In the genomic region with DNA sequence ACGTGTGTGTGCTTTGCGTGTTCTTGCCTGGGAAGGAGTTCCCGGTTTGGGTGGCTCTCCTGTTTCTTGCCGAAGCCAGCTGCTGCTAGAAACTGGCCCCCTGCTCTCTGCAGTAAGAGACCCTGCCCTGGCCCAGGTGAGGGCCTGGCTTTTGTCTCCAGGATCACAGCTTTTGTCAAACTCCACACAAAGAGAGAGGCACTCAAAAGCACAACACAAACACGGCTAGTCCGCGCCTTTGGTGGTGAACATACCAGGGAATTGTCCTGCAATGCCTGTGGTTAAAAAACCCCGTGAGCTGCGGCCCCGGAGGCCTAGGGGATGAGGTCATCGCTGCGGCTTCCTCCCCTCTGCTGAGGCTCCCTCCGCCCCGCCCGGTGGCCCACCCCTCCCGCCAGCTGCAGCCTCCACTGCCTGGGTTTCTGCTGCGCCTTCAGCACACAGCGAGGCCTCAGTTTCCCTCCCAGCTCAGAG, we compare ENCODE assay signal across 9 cellular contexts.
DNase-seq lines count a peak whose midpoint lies in the region; ATAC-seq, FAIRE-seq and TF ChIP-seq lines count a peak whose summit lies in the region.
"Had no signal": no experiment of that assay in that cellular context is flagged by ENCODE, and none has a peak within 500 bp of the region (broad histone marks: within the 10 kb centered on the region; RNA-seq: fewer than 3 reads in every experiment).

No MANE protein-coding gene starts in this region.

- H3K36me3 Mint-ChIP-seq in CD8-positive, alpha-beta T cell: peaks cover 5% of the 10 kb centered on the region
- H3K36me3 Mint-ChIP-seq in WTC11: no peaks in the 10 kb centered on the region

- H3K4me3 ChIP-seq in CD8-positive, alpha-beta T cell (ENCODE audit: low read depth, low read length): peak overlapping the region; percentile 28

- no peak for ATAC-seq in CD8-positive, alpha-beta T cell
- peak; percentile 52 for ATAC-seq in WTC11
- no peak for ATAC-seq in omental fat pad (ENCODE audit: low FRiP score)
- no peak for ATAC-seq in HG03457 (IDR thresholded peaks at IDR 0.05; ENCODE audit: unreplicated experiment)
- no peak for ATAC-seq in GM21723 (IDR thresholded peaks at IDR 0.05; ENCODE audit: unreplicated experiment)
- ATAC-seq in GM18867 (IDR thresholded peaks at IDR 0.05; ENCODE audit: unreplicated experiment): no peak

- no peak for TF ChIP-seq CTCF in CD8-positive, alpha-beta T cell (IDR thresholded peaks at IDR 0.05)
- no peak for TF ChIP-seq CTCF in WTC11 (IDR thresholded peaks at IDR 0.05)
- no peak for TF ChIP-seq CTCF in omental fat pad (IDR thresholded peaks at IDR 0.05)

- peaks cover 20% of the 10 kb centered on the region for H3K4me1 Mint-ChIP-seq in CD8-positive, alpha-beta T cell (ENCODE audit: low read depth)
- H3K4me1 Mint-ChIP-seq in WTC11: peaks cover 10% of the 10 kb centered on the region

- no peaks in the 10 kb centered on the region for H3K27me3 Mint-ChIP-seq in CD8-positive, alpha-beta T cell (ENCODE audit: low read depth)
- H3K27me3 Mint-ChIP-seq in WTC11 (ENCODE audit: low read depth): peaks cover 48% of the 10 kb centered on the region
- H3K27me3 Mint-ChIP-seq: memory B cell had no signal

- H3K4me3 Mint-ChIP-seq in CD8-positive, alpha-beta T cell: peak overlapping the region; percentile 76
- H3K4me3 Mint-ChIP-seq in WTC11: no peak overlapping the region

- FAIRE-seq in HTR-8/SVneo (lab: Jason Lieb, UNC): peak; percentile 94

- POLR2A ChIA-PET in CD8-positive, alpha-beta T cell (lab: Charles Lee): interaction anchor here (0.8 to 3.6 kb wide), 7 partner anchors 343 to 558 kb away, joined by 3 to 31 read pairs (median 5); a partner anchor contains a TSS
- POLR2A ChIA-PET in WTC11 (lab: Charles Lee): interaction anchor here (0.6 to 2.9 kb wide), 7 partner anchors 152 to 359 kb away, joined by 3 to 13 read pairs (median 4); a partner anchor contains a TSS

- no peak overlapping the region for H3K27ac ChIP-seq in CD8-positive, alpha-beta T cell (ENCODE audit: low read depth, low read length)

- H3K27me3 ChIP-seq in CD8-positive, alpha-beta T cell (ENCODE audit: insufficient read depth, low read length): no peaks in the 10 kb centered on the region

- peaks cover 19% of the 10 kb centered on the region for H3K4me1 ChIP-seq in CD8-positive, alpha-beta T cell (ENCODE audit: insufficient read depth, low read length)

- H3K9me3 Mint-ChIP-seq in CD8-positive, alpha-beta T cell: no peaks in the 10 kb centered on the region
- no peaks in the 10 kb centered on the region for H3K9me3 Mint-ChIP-seq in WTC11
- H3K9me3 Mint-ChIP-seq: memory B cell had no signal

- intact Hi-C loops in CD8-positive, alpha-beta T cell (cut with DNase I, micrococcal nuclease): loop anchor here (1.0 to 5.0 kb wide), 10 partner anchors 231 to 875 kb away; a partner anchor contains a TSS

- H3K27ac Mint-ChIP-seq in CD8-positive, alpha-beta T cell: no peak overlapping the region
- peak overlapping the region; percentile 76 for H3K27ac Mint-ChIP-seq in WTC11
- H3K27ac Mint-ChIP-seq: memory B cell had no signal

- DNase-seq in CD8-positive, alpha-beta T cell: peak in 4 of 7 experiments; percentile 14 to 53 (median 43)
- peak; percentile 92 for DNase-seq in HTR-8/SVneo (ENCODE audit: insufficient read length, low spot score)
- peak; percentile 73 for DNase-seq in WTC11 (ENCODE audit: low spot score)
- peak; percentile 23 for DNase-seq in glomerular endothelial cell (ENCODE audit: extremely low read depth, low read depth, low spot score)
- DNase-seq in omental fat pad (ENCODE audit: low spot score): peak; percentile 42

- no peaks in the 10 kb centered on the region for H3K9me3 ChIP-seq in CD8-positive, alpha-beta T cell (ENCODE audit: low read length)

- H3K36me3 ChIP-seq in CD8-positive, alpha-beta T cell (ENCODE audit: insufficient read depth, low read length): no peaks in the 10 kb centered on the region

- CTCF ChIA-PET in CD8-positive, alpha-beta T cell (lab: Charles Lee): interaction anchor here (0.6 to 13.4 kb wide), 53 partner anchors 8 to 684 kb away, joined by 3 to 492 read pairs (median 6); a partner anchor contains a TSS
- CTCF ChIA-PET in WTC11 (lab: Charles Lee): interaction anchor here (0.6 to 8.3 kb wide), 22 partner anchors 21 to 701 kb away, joined by 3 to 369 read pairs (median 4); a partner anchor contains a TSS

TF ChIP-seq in WTC11, 78 proteins besides CTCF, POLR2A, EP300 and RAD21 (continues in another document):
- TF ChIP-seq, protein P1, sequence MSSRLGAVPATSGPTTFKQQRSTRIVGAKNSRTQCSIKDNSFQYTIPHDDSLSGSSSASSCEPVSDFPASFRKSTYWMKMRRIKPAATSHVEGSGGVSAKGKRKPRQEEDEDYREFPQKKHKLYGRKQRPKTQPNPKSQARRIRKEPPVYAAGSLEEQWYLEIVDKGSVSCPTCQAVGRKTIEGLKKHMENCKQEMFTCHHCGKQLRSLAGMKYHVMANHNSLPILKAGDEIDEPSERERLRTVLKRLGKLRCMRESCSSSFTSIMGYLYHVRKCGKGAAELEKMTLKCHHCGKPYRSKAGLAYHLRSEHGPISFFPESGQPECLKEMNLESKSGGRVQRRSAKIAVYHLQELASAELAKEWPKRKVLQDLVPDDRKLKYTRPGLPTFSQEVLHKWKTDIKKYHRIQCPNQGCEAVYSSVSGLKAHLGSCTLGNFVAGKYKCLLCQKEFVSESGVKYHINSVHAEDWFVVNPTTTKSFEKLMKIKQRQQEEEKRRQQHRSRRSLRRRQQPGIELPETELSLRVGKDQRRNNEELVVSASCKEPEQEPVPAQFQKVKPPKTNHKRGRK (CRISPR knock-in tag; IDR thresholded peaks at IDR 0.05; ENCODE audit: borderline replicate concordance): no peak
- TF ChIP-seq, protein P2, sequence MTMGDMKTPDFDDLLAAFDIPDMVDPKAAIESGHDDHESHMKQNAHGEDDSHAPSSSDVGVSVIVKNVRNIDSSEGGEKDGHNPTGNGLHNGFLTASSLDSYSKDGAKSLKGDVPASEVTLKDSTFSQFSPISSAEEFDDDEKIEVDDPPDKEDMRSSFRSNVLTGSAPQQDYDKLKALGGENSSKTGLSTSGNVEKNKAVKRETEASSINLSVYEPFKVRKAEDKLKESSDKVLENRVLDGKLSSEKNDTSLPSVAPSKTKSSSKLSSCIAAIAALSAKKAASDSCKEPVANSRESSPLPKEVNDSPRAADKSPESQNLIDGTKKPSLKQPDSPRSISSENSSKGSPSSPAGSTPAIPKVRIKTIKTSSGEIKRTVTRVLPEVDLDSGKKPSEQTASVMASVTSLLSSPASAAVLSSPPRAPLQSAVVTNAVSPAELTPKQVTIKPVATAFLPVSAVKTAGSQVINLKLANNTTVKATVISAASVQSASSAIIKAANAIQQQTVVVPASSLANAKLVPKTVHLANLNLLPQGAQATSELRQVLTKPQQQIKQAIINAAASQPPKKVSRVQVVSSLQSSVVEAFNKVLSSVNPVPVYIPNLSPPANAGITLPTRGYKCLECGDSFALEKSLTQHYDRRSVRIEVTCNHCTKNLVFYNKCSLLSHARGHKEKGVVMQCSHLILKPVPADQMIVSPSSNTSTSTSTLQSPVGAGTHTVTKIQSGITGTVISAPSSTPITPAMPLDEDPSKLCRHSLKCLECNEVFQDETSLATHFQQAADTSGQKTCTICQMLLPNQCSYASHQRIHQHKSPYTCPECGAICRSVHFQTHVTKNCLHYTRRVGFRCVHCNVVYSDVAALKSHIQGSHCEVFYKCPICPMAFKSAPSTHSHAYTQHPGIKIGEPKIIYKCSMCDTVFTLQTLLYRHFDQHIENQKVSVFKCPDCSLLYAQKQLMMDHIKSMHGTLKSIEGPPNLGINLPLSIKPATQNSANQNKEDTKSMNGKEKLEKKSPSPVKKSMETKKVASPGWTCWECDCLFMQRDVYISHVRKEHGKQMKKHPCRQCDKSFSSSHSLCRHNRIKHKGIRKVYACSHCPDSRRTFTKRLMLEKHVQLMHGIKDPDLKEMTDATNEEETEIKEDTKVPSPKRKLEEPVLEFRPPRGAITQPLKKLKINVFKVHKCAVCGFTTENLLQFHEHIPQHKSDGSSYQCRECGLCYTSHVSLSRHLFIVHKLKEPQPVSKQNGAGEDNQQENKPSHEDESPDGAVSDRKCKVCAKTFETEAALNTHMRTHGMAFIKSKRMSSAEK (CRISPR knock-in tag; IDR thresholded peaks at IDR 0.05; ENCODE audit: borderline replicate concordance): no peak
- 0 out of 2 replicates have a peak, but pooled peaks have one; percentile 30 for TF ChIP-seq JUN (CRISPR knock-in tag; IDR thresholded peaks at IDR 0.05)
- TF ChIP-seq SP1 (CRISPR knock-in tag; conservative IDR thresholded peaks at IDR 0.05): peak; percentile 38; the same call in 1 of the 2 replicates
- TF ChIP-seq, protein P3, sequence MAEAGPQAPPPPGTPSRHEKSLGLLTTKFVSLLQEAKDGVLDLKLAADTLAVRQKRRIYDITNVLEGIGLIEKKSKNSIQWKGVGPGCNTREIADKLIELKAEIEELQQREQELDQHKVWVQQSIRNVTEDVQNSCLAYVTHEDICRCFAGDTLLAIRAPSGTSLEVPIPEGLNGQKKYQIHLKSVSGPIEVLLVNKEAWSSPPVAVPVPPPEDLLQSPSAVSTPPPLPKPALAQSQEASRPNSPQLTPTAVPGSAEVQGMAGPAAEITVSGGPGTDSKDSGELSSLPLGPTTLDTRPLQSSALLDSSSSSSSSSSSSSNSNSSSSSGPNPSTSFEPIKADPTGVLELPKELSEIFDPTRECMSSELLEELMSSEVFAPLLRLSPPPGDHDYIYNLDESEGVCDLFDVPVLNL (CRISPR knock-in tag; IDR thresholded peaks at IDR 0.05; ENCODE audit: borderline replicate concordance, low read depth): no peak
- no peak for TF ChIP-seq FOXJ3 (CRISPR knock-in tag; IDR thresholded peaks at IDR 0.05; ENCODE audit: borderline replicate concordance)
- no peak for TF ChIP-seq PRRX2 (CRISPR knock-in tag; IDR thresholded peaks at IDR 0.05)
- TF ChIP-seq, protein P4, sequence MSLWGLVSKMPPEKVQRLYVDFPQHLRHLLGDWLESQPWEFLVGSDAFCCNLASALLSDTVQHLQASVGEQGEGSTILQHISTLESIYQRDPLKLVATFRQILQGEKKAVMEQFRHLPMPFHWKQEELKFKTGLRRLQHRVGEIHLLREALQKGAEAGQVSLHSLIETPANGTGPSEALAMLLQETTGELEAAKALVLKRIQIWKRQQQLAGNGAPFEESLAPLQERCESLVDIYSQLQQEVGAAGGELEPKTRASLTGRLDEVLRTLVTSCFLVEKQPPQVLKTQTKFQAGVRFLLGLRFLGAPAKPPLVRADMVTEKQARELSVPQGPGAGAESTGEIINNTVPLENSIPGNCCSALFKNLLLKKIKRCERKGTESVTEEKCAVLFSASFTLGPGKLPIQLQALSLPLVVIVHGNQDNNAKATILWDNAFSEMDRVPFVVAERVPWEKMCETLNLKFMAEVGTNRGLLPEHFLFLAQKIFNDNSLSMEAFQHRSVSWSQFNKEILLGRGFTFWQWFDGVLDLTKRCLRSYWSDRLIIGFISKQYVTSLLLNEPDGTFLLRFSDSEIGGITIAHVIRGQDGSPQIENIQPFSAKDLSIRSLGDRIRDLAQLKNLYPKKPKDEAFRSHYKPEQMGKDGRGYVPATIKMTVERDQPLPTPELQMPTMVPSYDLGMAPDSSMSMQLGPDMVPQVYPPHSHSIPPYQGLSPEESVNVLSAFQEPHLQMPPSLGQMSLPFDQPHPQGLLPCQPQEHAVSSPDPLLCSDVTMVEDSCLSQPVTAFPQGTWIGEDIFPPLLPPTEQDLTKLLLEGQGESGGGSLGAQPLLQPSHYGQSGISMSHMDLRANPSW (CRISPR knock-in tag; conservative IDR thresholded peaks at IDR 0.05; ENCODE audit: low read depth): no peak

Comparison
In these comparisons a context has a peak if more than half of its experiments do, and no peak if none do; other contexts are left out.
1. DNase-seq: peak in every context shown above with its lines; median percentile 92 in HTR-8/SVneo; 73 in WTC11; 43 in CD8-positive, alpha-beta T cell; 42 in omental fat pad; 23 in glomerular endothelial cell.